15 cellular contexts compared by ENCODE assay signal in the genomic region with DNA sequence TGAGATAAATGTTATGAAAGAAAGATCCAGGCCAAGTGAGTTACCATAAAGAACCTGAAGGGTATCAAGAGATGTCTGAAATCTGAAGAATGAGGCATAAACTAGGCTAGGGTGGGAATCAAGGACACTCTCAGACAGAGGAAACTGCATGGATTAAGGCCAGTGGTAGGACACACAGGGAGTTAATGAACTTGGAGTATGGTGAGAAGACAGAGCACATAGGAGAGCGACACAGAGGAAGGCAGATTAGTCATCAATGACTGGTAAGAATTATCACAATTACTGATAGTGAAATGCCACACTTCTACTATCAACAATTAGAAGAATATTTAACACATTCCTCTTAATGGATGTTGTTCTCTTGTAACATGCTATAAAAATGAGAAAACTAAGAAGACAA.
DNase-seq lines count a peak whose midpoint lies in the region; TF ChIP-seq lines count a peak whose summit lies in the region.
"Had no signal": no experiment of that assay in that cellular context is flagged by ENCODE, and none has a peak within 500 bp of the region (broad histone marks: within the 10 kb centered on the region; RNA-seq: fewer than 3 reads in every experiment).

No MANE protein-coding gene starts in this region.

- no peak for TF ChIP-seq POLR2A in NB4 (IDR thresholded peaks at IDR 0.05; ENCODE audit: extremely low read depth, insufficient read length)

- H3K4me2 ChIP-seq in mesendoderm (ENCODE audit: low read length), result no peak overlapping the region

- no peak overlapping the region for H2BK15ac ChIP-seq in mesendoderm (replicated peaks; ENCODE audit: low read depth)

- no peak overlapping the region for H3K23ac ChIP-seq in mesendoderm (ENCODE audit: low read length)

- H3K27ac ChIP-seq in brain microvascular endothelial cell (no peak overlapping the region), mesendoderm (ENCODE audit: low read depth, low read length) (no peak overlapping the region)
- H3K27ac ChIP-seq: parathyroid adenoma had no signal

- no peak overlapping the region for H4K8ac ChIP-seq in mesendoderm (ENCODE audit: low read depth, low read length)

- H3K56ac ChIP-seq in mesendoderm (ENCODE audit: low read length), result no peak overlapping the region

- H3K4me1 Mint-ChIP-seq in T-helper 2 cell treated with Interferon-gamma antibody and Interleukin-4, amounts not matched to agents 5 μg/mL and 100 μg/mL, for 36 hours (ENCODE audit: low read depth), result peaks cover 24% of the 10 kb centered on the region

- peak overlapping the region; percentile 74 for H3K27ac Mint-ChIP-seq in T-helper 2 cell treated with Interferon-gamma antibody and Interleukin-4, amounts not matched to agents 5 μg/mL and 100 μg/mL, for 36 hours
- H3K27ac Mint-ChIP-seq: type B pancreatic cell had no signal

- H3K4ac ChIP-seq in mesendoderm (ENCODE audit: low read depth, low read length), result no peak overlapping the region

- H3K27me3 Mint-ChIP-seq in T-helper 2 cell treated with Interferon-gamma antibody and Interleukin-4, amounts not matched to agents 5 μg/mL and 100 μg/mL, for 36 hours (ENCODE audit: low read depth), result no peaks in the 10 kb centered on the region
- H3K27me3 Mint-ChIP-seq: type B pancreatic cell had no signal

- DNase-seq in T-helper 2 cell treated with Interferon-gamma antibody and Interleukin-4, amounts not matched to agents 5 μg/mL and 100 μg/mL, for 36 hours (ENCODE audit: low spot score), result no peak
- no peak for DNase-seq in T-helper 2 cell
- DNase-seq in NB4 (ENCODE audit: low read depth), result peak; percentile 8
- DNase-seq in brain microvascular endothelial cell, result peak; percentile 22
- DNase-seq in mesendoderm, result peak; percentile 77
- DNase-seq in NCI-H1694 treated with DMSO at 0.1 percent for 48 hours (lab: John Stamatoyannopoulos, UW), result no peak
- DNase-seq in NCI-H2196 (lab: John Stamatoyannopoulos, UW; ENCODE audit: unreplicated experiment), result no peak
- no peak for DNase-seq in RKO (ENCODE audit: low spot score)
- DNase-seq: caudate nucleus, esophagus squamous epithelium, NCI-H1048, NCI-H446, T1000 had no signal

- H3K79me2 ChIP-seq in mesendoderm (ENCODE audit: control insufficient read depth, insufficient read depth, low read length), result no peaks in the 10 kb centered on the region
- H3K79me2 ChIP-seq: parathyroid adenoma had no signal

- H3K4me3 ChIP-seq in NB4 (ENCODE audit: low read depth, low read length) (no peak overlapping the region), brain microvascular endothelial cell (ENCODE audit: low read depth, low read length) (no peak overlapping the region), mesendoderm (ENCODE audit: low read length) (no peak overlapping the region)
- H3K4me3 ChIP-seq: esophagus squamous epithelium had no signal

- TF ChIP-seq CTCF in NB4 (IDR thresholded peaks at IDR 0.05; ENCODE audit: low read depth, low read length) (no peak), brain microvascular endothelial cell (IDR thresholded peaks at IDR 0.05; ENCODE audit: low read depth, low read length, missing control alignments) (no peak)

- H3K36me3 ChIP-seq in brain microvascular endothelial cell (replicated peaks) (no peaks in the 10 kb centered on the region), mesendoderm (ENCODE audit: control insufficient read depth, insufficient read depth, low read length) (peaks cover 2% of the 10 kb centered on the region)

- H3K27me3 ChIP-seq in brain microvascular endothelial cell (replicated peaks) (no peaks in the 10 kb centered on the region), mesendoderm (ENCODE audit: insufficient read depth, low read length, poor library complexity) (no peaks in the 10 kb centered on the region)
- H3K27me3 ChIP-seq: esophagus squamous epithelium had no signal

- H3K9ac ChIP-seq in mesendoderm (ENCODE audit: low read length), result no peak overlapping the region
- H3K9ac ChIP-seq: parathyroid adenoma had no signal

- no peak overlapping the region for H3K18ac ChIP-seq in mesendoderm (ENCODE audit: low read length)

- no CpG with 5 or more reads among the region's 1 CpG for WGBS in mesendoderm (ENCODE audit: extremely low coverage, insufficient coverage, low lambda C conversion rate)

- no peak overlapping the region for H2BK120ac ChIP-seq in mesendoderm (ENCODE audit: low read depth, low read length)

- H3K4me3 Mint-ChIP-seq in T-helper 2 cell treated with Interferon-gamma antibody and Interleukin-4, amounts not matched to agents 5 μg/mL and 100 μg/mL, for 36 hours, result peak overlapping the region; percentile 19
- H3K4me3 Mint-ChIP-seq: type B pancreatic cell had no signal

- H3K4me1 ChIP-seq in mesendoderm (ENCODE audit: control insufficient read depth, low read depth, low read length), result no peaks in the 10 kb centered on the region
- H3K4me1 ChIP-seq: parathyroid adenoma had no signal

- in situ Hi-C loops in brain microvascular endothelial cell (cut with HindIII; ENCODE audit: low pct_ligation_motif_present, low sequenced_read_pairs), result no loop called here

- no peak overlapping the region for H2AK5ac ChIP-seq in mesendoderm (ENCODE audit: low read length)

- no peaks in the 10 kb centered on the region for H3K79me1 ChIP-seq in mesendoderm (ENCODE audit: low read length)

- H2BK5ac ChIP-seq in mesendoderm (ENCODE audit: low read length), result no peak overlapping the region

- H3K9me3 Mint-ChIP-seq in T-helper 2 cell treated with Interferon-gamma antibody and Interleukin-4, amounts not matched to agents 5 μg/mL and 100 μg/mL, for 36 hours, result no peaks in the 10 kb centered on the region
- H3K9me3 Mint-ChIP-seq: type B pancreatic cell had no signal

- H4K5ac ChIP-seq in mesendoderm (ENCODE audit: low read length), result no peak overlapping the region

- peaks cover 13% of the 10 kb centered on the region for H3K36me3 Mint-ChIP-seq in T-helper 2 cell treated with Interferon-gamma antibody and Interleukin-4, amounts not matched to agents 5 μg/mL and 100 μg/mL, for 36 hours (ENCODE audit: low read depth)

Comparison
In these comparisons a context has a peak if more than half of its experiments do, and no peak if none do; other contexts are left out.
1. DNase-seq: peak in NB4 (single experiment), brain microvascular endothelial cell (single experiment) and mesendoderm (single experiment); none in T-helper 2 cell treated with Interferon-gamma antibody and Interleukin-4, amounts not matched to agents 5 μg/mL and 100 μg/mL, for 36 hours (single experiment), T-helper 2 cell (0 of 5), NCI-H1694 treated with DMSO at 0.1 percent for 48 hours (single experiment), NCI-H2196 (single experiment) and RKO (single experiment).